In the genomic region with DNA sequence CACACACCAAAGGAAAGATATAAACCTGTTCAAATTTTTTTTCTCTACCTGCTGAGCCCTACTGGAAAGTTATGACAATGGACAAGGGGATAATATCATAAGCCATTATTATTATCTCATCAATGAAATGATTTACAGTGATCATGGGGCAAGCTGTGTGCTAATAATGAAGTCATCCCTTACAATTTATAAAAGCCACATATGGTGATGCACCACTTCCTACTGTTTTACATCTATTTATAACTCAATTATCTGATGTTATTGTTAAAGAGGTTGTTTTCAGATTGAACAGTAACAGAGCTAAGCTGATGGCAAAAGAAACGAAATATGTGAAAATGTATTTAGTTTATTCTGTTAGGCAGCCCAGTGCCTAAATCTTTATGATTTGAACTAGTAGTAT, we compare ENCODE assay signal across 15 cellular contexts.
A peak's percentile ranks its signal among the peaks of the same experiment; 100 is the strongest.
DNase-seq lines count a peak whose midpoint lies in the region; ATAC-seq and TF ChIP-seq lines count a peak whose summit lies in the region.
"Had no signal": no experiment of that assay in that cellular context is flagged by ENCODE, and none has a peak within 500 bp of the region (broad histone marks: within the 10 kb centered on the region; RNA-seq: fewer than 3 reads in every experiment).

No MANE protein-coding gene starts in this region.

- TF ChIP-seq POLR2A in stomach (IDR thresholded peaks at IDR 0.05), result no peak

- intact Hi-C loops in stomach (cut with DNase I; ENCODE audit: low total_unique reads), result no loop called here

- H2AFZ ChIP-seq in fibroblast of lung (ENCODE audit: low read length), result peak overlapping the region; percentile 77
- H2AFZ ChIP-seq: hepatocyte had no signal

- TF ChIP-seq EP300 in stomach (IDR thresholded peaks at IDR 0.05), result no peak

- H3K27ac ChIP-seq in RWPE2 (ENCODE audit: poor library complexity, severe bottlenecking) (no peak overlapping the region), fibroblast of lung (ENCODE audit: insufficient read depth, low read length) (peak overlapping the region; percentile 30), stomach (peak overlapping the region in 1 of 5 donors; percentile 25)
- H3K27ac ChIP-seq: hepatocyte, left lung, tibial artery had no signal

- H3K36me3 ChIP-seq in RWPE2 (ENCODE audit: low read depth), result no peaks in the 10 kb centered on the region
- no peaks in the 10 kb centered on the region for H3K36me3 ChIP-seq in fibroblast of lung (ENCODE audit: control insufficient read depth, insufficient read depth, low read length)
- H3K36me3 ChIP-seq in stomach, result no peaks in the 10 kb centered on the region
- H3K36me3 ChIP-seq: left lung, tibial artery had no signal

- peak overlapping the region; percentile 74 for H3K4me2 ChIP-seq in fibroblast of lung (ENCODE audit: extremely low read depth, insufficient read depth, low read length)
- H3K4me2 ChIP-seq: hepatocyte had no signal

- peak overlapping the region; percentile 9 for H3K4me3 ChIP-seq in RWPE2 (ENCODE audit: severe bottlenecking)
- H3K4me3 ChIP-seq in fibroblast of lung (replicated peaks in 1 of 4; ENCODE audit: control extremely low read depth in 1 of 4, insufficient read depth in 1 of 4, low read depth in 3 of 4, low read length in 4 of 4), result peak overlapping the region; percentile 28 to 56 (median 42)
- peak overlapping the region; percentile 33 to 39 (median 34) for H3K4me3 ChIP-seq in stomach
- H3K4me3 ChIP-seq: hepatocyte, left lung had no signal

- WGBS in stomach, 5 donors, result 12 to 26% (median 22%) methylated on average over 1 of the region's 1 CpG

- H3K79me2 ChIP-seq in fibroblast of lung (ENCODE audit: control insufficient read depth, insufficient read depth, low read length), result no peaks in the 10 kb centered on the region
- H3K79me2 ChIP-seq: hepatocyte had no signal

- H4K20me1 ChIP-seq in fibroblast of lung (ENCODE audit: control insufficient read depth, extremely low read depth, insufficient read depth, low read length), result no peaks in the 10 kb centered on the region

- peak; percentile 41 for DNase-seq in DMS53 (lab: John Stamatoyannopoulos, UW)
- no peak for DNase-seq in DMS53 treated with DMSO at 0.1 percent for 48 hours (lab: John Stamatoyannopoulos, UW; ENCODE audit: unreplicated experiment)
- no peak for DNase-seq in RWPE2 (ENCODE audit: low spot score)
- DNase-seq in fibroblast of lung (ENCODE audit: low read depth in 2 of 2), result peak; percentile 27 to 43
- DNase-seq in stomach, result no peak
- DNase-seq in activated CD4-positive, alpha-beta T cell treated with anti-CD3 and anti-CD28 coated beads, Interleukin-2, amount 50 U/mL, for 48 hours, result no peak
- DNase-seq: 8988T; activated CD4-positive, alpha-beta T cell treated with anti-CD3 and anti-CD28 coated beads, Interleukin-2, amount 50 U/mL, for 1 hour; effector memory CD8-positive, alpha-beta T cell; left lung; T-helper 17 cell; tibial artery had no signal

- H3K4me1 ChIP-seq in RWPE2 (ENCODE audit: insufficient read depth, poor library complexity, severe bottlenecking) (no peaks in the 10 kb centered on the region), fibroblast of lung (ENCODE audit: control insufficient read depth, extremely low read depth, insufficient read depth, low read length) (no peaks in the 10 kb centered on the region), stomach (peaks cover 0 to 4% (median 0%) of the 10 kb centered on the region in 4 donors)
- H3K4me1 ChIP-seq: tibial artery had no signal

- H3K27me3 ChIP-seq in RWPE2 (ENCODE audit: insufficient read depth, poor library complexity, severe bottlenecking) (no peaks in the 10 kb centered on the region), fibroblast of lung (ENCODE audit: control insufficient read depth, insufficient read depth, low read length) (no peaks in the 10 kb centered on the region), stomach (no peaks in the 10 kb centered on the region)
- H3K27me3 ChIP-seq: hepatocyte, left lung, tibial artery had no signal

- ATAC-seq in RWPE2 (ENCODE audit: low read depth), result 0 out of 3 replicates have a peak, but pooled peaks have one; percentile 14
- no peak for ATAC-seq in HG03097 (IDR thresholded peaks at IDR 0.05; ENCODE audit: low FRiP score, unreplicated experiment)
- no peak for ATAC-seq in GM19467 (IDR thresholded peaks at IDR 0.05; ENCODE audit: unreplicated experiment)
- ATAC-seq: effector memory CD8-positive, alpha-beta T cell; left lung; T-helper 17 cell had no signal

- H3K9me3 ChIP-seq in RWPE2 (ENCODE audit: severe bottlenecking) (no peaks in the 10 kb centered on the region), fibroblast of lung (ENCODE audit: control insufficient read depth, insufficient read depth, low read depth, low read length) (no peaks in the 10 kb centered on the region), stomach (no peaks in the 10 kb centered on the region)
- H3K9me3 ChIP-seq: left lung, tibial artery had no signal

- no peak for TF ChIP-seq CTCF in RWPE2 (IDR thresholded peaks at IDR 0.05; ENCODE audit: poor library complexity, severe bottlenecking)
- no peak for TF ChIP-seq CTCF in fibroblast of lung (conservative IDR thresholded peaks at IDR 0.05 in 1 of 2, IDR thresholded peaks at IDR 0.05 in 1 of 2; ENCODE audit: low read depth in 1 of 2, low read length in 2 of 2)
- TF ChIP-seq CTCF in stomach (IDR thresholded peaks at IDR 0.05), result no peak

- no peak overlapping the region for H3K9ac ChIP-seq in fibroblast of lung (ENCODE audit: insufficient read depth, low read length)

Comparison
In these comparisons a context has a peak if more than half of its experiments do, and no peak if none do; other contexts are left out.
1. DNase-seq: peak in DMS53 (single experiment) and fibroblast of lung (2 of 2); none in DMS53 treated with DMSO at 0.1 percent for 48 hours (single experiment), RWPE2 (single experiment), stomach (single experiment) and activated CD4-positive, alpha-beta T cell treated with anti-CD3 and anti-CD28 coated beads, Interleukin-2, amount 50 U/mL, for 48 hours (0 of 2).
2. Peak in every context shown above with its lines, with median percentiles within 50 percentile points of each other: H3K4me3 ChIP-seq.